In genomic region chr3:37183976-37184375, GRCh38 we compare ENCODE assay signal across 2 cellular contexts.
TF ChIP-seq lines count a peak whose summit lies in the region.

No MANE protein-coding gene starts in this region.

TF ChIP-seq in IMR-90, 13 proteins besides CTCF, POLR2A, EP300 and RAD21:
- no peak for TF ChIP-seq RCOR1 (IDR thresholded peaks at IDR 0.05; ENCODE audit: insufficient replicate concordance, low read length)
- no peak for TF ChIP-seq CHD1 (IDR thresholded peaks at IDR 0.05; ENCODE audit: low read depth, low read length)
- TF ChIP-seq FOS (IDR thresholded peaks at IDR 0.05; ENCODE audit: low read depth, low read length) = no peak
- TF ChIP-seq BHLHE40 (IDR thresholded peaks at IDR 0.05; ENCODE audit: low read depth, low read length) = no peak
- TF ChIP-seq MAZ (IDR thresholded peaks at IDR 0.05; ENCODE audit: borderline replicate concordance, low read depth, low read length) = no peak
- TF ChIP-seq SMC3 (IDR thresholded peaks at IDR 0.05; ENCODE audit: low read depth, low read length) = no peak
- TF ChIP-seq USF2 (IDR thresholded peaks at IDR 0.05; ENCODE audit: low read depth, low read length) = no peak
- TF ChIP-seq RFX5 (IDR thresholded peaks at IDR 0.05; ENCODE audit: low read depth, low read length) = no peak
- TF ChIP-seq NFE2L2 (IDR thresholded peaks at IDR 0.05; ENCODE audit: low read depth, low read length) = no peak
- no peak for TF ChIP-seq ELK1 (IDR thresholded peaks at IDR 0.05; ENCODE audit: borderline replicate concordance, low read depth, low read length)
- TF ChIP-seq CEBPB (IDR thresholded peaks at IDR 0.05; ENCODE audit: low read depth, low read length) = no peak
- no peak for TF ChIP-seq MXI1 (IDR thresholded peaks at IDR 0.05; ENCODE audit: borderline replicate concordance, low read depth, low read length)
- no peak for TF ChIP-seq MAFK (IDR thresholded peaks at IDR 0.05; ENCODE audit: low read depth, low read length)

TF ChIP-seq in endothelial cell of umbilical vein, 7 proteins besides CTCF, POLR2A, EP300 and RAD21:
- TF ChIP-seq FOS (IDR thresholded peaks at IDR 0.05; ENCODE audit: borderline replicate concordance, insufficient read depth, low read length) = no peak
- no peak for TF ChIP-seq MYC (IDR thresholded peaks at IDR 0.05; ENCODE audit: low read depth, low read length)
- no peak for TF ChIP-seq JUN (IDR thresholded peaks at IDR 0.05; ENCODE audit: borderline replicate concordance, insufficient read depth, insufficient read length, low read depth)
